Comparison of ENCODE assay signal across 9 cellular contexts in the genomic region with DNA sequence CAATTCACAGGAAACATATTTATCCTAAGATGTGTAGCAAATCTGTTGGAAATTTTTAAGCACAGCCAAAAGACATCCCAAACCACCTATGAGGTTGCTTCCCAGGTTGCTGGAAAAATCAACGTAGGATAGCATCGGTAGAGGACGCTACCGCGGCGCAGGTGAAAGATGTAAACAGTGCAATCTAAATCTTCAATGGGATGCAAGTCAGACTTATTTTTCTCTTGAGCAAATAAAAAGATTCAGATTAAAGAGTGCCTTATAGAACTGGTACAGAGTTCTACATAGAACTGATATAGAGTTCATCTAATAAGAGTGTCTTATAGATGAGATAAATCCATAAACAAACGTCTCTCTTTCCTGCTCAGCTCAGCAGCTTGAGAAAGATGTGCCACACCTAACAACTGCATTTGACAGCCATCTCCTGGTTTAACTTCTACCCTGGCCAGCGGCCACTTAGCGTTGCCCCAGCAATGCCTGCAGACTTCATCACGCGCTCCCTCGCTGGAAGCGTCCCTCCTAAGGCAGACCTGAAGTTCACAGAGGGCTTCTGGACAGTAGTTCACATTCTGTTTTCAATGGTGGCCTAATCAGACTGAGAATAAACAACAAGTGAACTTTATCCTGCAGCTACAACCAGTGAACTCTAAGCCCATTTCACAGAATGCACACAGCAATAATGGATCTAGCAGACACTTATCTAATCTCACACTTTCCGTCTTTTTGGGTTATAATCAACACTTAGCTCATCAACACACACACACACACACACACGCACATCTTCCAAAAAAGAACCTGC.
DNase-seq lines count a peak whose midpoint lies in the region; ATAC-seq, FAIRE-seq and TF ChIP-seq lines count a peak whose summit lies in the region.
"Had no signal": no experiment of that assay in that cellular context is flagged by ENCODE, and none has a peak within 500 bp of the region (broad histone marks: within the 10 kb centered on the region; RNA-seq: fewer than 3 reads in every experiment).

No MANE protein-coding gene starts in this region.

- H3K79me2 ChIP-seq in PC-3 (ENCODE audit: low read length) (no peaks in the 10 kb centered on the region), endothelial cell of umbilical vein (ENCODE audit: control insufficient read depth, insufficient read depth, low read length) (no peaks in the 10 kb centered on the region)

- H3K36me3 ChIP-seq in BLaER1 (no peaks in the 10 kb centered on the region), PC-3 (ENCODE audit: low read depth, low read length) (no peaks in the 10 kb centered on the region), endothelial cell of umbilical vein (ENCODE audit: control insufficient read depth in 2 of 2, extremely low read depth in 1 of 2, insufficient read depth in 2 of 2, low read length in 2 of 2) (no peaks in the 10 kb centered on the region), neuron (ENCODE audit: insufficient read depth, low read length) (no peaks in the 10 kb centered on the region), ovary (no peaks in the 10 kb centered on the region)

- TF ChIP-seq CTCF in PC-3 (conservative IDR thresholded peaks at IDR 0.05; ENCODE audit: low read depth, low read length) (peak; percentile 59), endothelial cell of umbilical vein (IDR thresholded peaks at IDR 0.05; ENCODE audit: extremely low read depth in 1 of 2, insufficient read depth in 1 of 2, low read depth in 1 of 2, low read length in 2 of 2) (no peak), ovary (IDR thresholded peaks at IDR 0.05) (no peak)

- TF ChIP-seq EP300 in ovary (IDR thresholded peaks at IDR 0.05): no peak

- POLR2A ChIA-PET in PC-3 (lab: Charles Lee; ENCODE audit: unreplicated experiment): interaction anchor here (0.6 kb wide), 1 partner anchor 15 kb away, joined by 4 read pairs; no protein-coding TSS in a partner anchor
- POLR2A ChIA-PET in endothelial cell of umbilical vein (lab: Charles Lee): no interaction called here

- H3K27me3 ChIP-seq in BLaER1 (no peaks in the 10 kb centered on the region), PC-3 (ENCODE audit: low read length) (no peaks in the 10 kb centered on the region), endothelial cell of umbilical vein (ENCODE audit: control insufficient read depth in 2 of 2, insufficient read depth in 2 of 2, low read length in 2 of 2) (no peaks in the 10 kb centered on the region), neuron (ENCODE audit: insufficient read depth, low read length) (no peaks in the 10 kb centered on the region), ovary (no peaks in the 10 kb centered on the region)

- H2AFZ ChIP-seq in PC-3 (ENCODE audit: low read length) (no peak overlapping the region), endothelial cell of umbilical vein (ENCODE audit: low read depth, low read length) (peak overlapping the region; percentile 10), neuron (ENCODE audit: low read depth, low read length) (peak overlapping the region; percentile 9)

- CTCF ChIA-PET in PC-3 (lab: Charles Lee): no interaction called here
- CTCF ChIA-PET in endothelial cell of umbilical vein (lab: Charles Lee): no interaction called here

- ATAC-seq in PC-3 (peak; percentile 2), GM18505 (IDR thresholded peaks at IDR 0.05; ENCODE audit: unreplicated experiment) (no peak)

- FAIRE-seq in endothelial cell of umbilical vein (lab: Jason Lieb, UNC) (no peak), GM12892 (lab: Jason Lieb, UNC) (no peak)

- in situ Hi-C loops in KBM-7 (cut with MboI; ENCODE audit: low pct_unique_long_range_greater_than_20kb, low sequenced_read_pairs): loop anchor here (25.0 kb wide), 2 partner anchors 227 to 352 kb away; partner anchors contain the start of gene IRF2BP2

- BruUV-seq in PC-3 (replicated peaks; lab: Mats Ljungman, UMichigan): no TSS peak
- no TSS peak for BruUV-seq in endothelial cell of umbilical vein (replicated peaks; lab: Mats Ljungman, UMichigan)

- WGBS in ovary, 3 donors: 83 to 88% (median 86%) methylated on average over 15 of the region's 15 CpGs

- H3K9me2 ChIP-seq in PC-3 (replicated peaks; ENCODE audit: low read length): no peaks in the 10 kb centered on the region

- DNase-seq in PC-3 (no peak), endothelial cell of umbilical vein (ENCODE audit: low read depth, low spot score) (peak; percentile 33), KBM-7 (no peak), GM12892 (ENCODE audit: insufficient read length) (no peak), ovary (no peak)
- DNase-seq: NCI-H2171 had no signal

- TF ChIP-seq POLR2A in endothelial cell of umbilical vein (IDR thresholded peaks at IDR 0.05; ENCODE audit: low read depth, low read length): no peak
- TF ChIP-seq POLR2A in GM18505 (IDR thresholded peaks at IDR 0.05; ENCODE audit: borderline replicate concordance, extremely low read depth, insufficient read depth, insufficient read length): no peak
- TF ChIP-seq POLR2A in GM12892 (IDR thresholded peaks at IDR 0.05; ENCODE audit: low read depth, low read length): no peak
- no peak for TF ChIP-seq POLR2A in ovary (IDR thresholded peaks at IDR 0.05)

- H3K9ac ChIP-seq in BLaER1 (peak overlapping the region; percentile 79), PC-3 (ENCODE audit: low read length) (peak overlapping the region; percentile 95), endothelial cell of umbilical vein (replicated peaks; ENCODE audit: extremely low read depth, insufficient read depth, low read length) (no peak overlapping the region)

- dilution Hi-C loops in endothelial cell of umbilical vein (cut with MboI; ENCODE audit: extremely low pct_ligation_motif_present, low sequenced_read_pairs): no loop called here

- H4K20me1 ChIP-seq in BLaER1 (no peaks in the 10 kb centered on the region), PC-3 (ENCODE audit: low read length) (no peaks in the 10 kb centered on the region), endothelial cell of umbilical vein (replicated peaks; ENCODE audit: control insufficient read depth, extremely low read depth, insufficient read depth, low read length) (no peaks in the 10 kb centered on the region)

- H3K27ac ChIP-seq in BLaER1: peak overlapping the region; percentile 96
- peak overlapping the region; percentile 100 for H3K27ac ChIP-seq in PC-3 (ENCODE audit: low read length)
- H3K27ac ChIP-seq in endothelial cell of umbilical vein (ENCODE audit: insufficient read depth, low read depth, low read length): no peak overlapping the region
- peak overlapping the region in 1 of 2 donors; percentile 60 for H3K27ac ChIP-seq in ovary

- intact Hi-C loops in PC-3 (cut with micrococcal nuclease): loop anchor here (2.0 to 5.0 kb wide), 4 partner anchors 37 to 353 kb away; partner anchors contain the start of gene IRF2BP2
- intact Hi-C loops in endothelial cell of umbilical vein (cut with micrococcal nuclease): no loop called here
- intact Hi-C loops in ovary (cut with DNase I): loop anchor here in 1 of 4 donors (10.0 kb wide), 1 partner anchor 359 kb away; no protein-coding TSS in a partner anchor

- peaks cover 9% of the 10 kb centered on the region for H3F3A ChIP-seq in PC-3 (ENCODE audit: low read length, unreplicated experiment)

- H3K4me3 ChIP-seq in BLaER1: peak overlapping the region; percentile 48; the same call in 1 of the 2 replicates
- peak overlapping the region; percentile 41; the same call in 1 of the 2 replicates for H3K4me3 ChIP-seq in PC-3 (ENCODE audit: low read length)
- no peak overlapping the region for H3K4me3 ChIP-seq in endothelial cell of umbilical vein (replicated peaks in 1 of 3; ENCODE audit: insufficient read depth in 1 of 3, low read depth in 1 of 3, low read length in 3 of 3)
- no peak overlapping the region for H3K4me3 ChIP-seq in neuron (ENCODE audit: low read length)
- H3K4me3 ChIP-seq in ovary: no peak overlapping the region

- H3K9me1 ChIP-seq in endothelial cell of umbilical vein (replicated peaks; ENCODE audit: control insufficient read depth, extremely low read depth, insufficient read depth, low read length): no peaks in the 10 kb centered on the region

- H3K4me2 ChIP-seq in BLaER1 (peak overlapping the region; percentile 76), PC-3 (ENCODE audit: low read length) (peak overlapping the region; percentile 80), endothelial cell of umbilical vein (ENCODE audit: insufficient read depth, low read length) (no peak overlapping the region)

- H3K4me1 ChIP-seq in BLaER1 (peaks cover 84% of the 10 kb centered on the region), PC-3 (ENCODE audit: insufficient read depth, low read length) (peaks cover 65% of the 10 kb centered on the region), endothelial cell of umbilical vein (ENCODE audit: control insufficient read depth, extremely low read depth, insufficient read depth, low read length) (peaks cover 32% of the 10 kb centered on the region), neuron (ENCODE audit: insufficient read depth, low read length) (peaks cover 13% of the 10 kb centered on the region), ovary (ENCODE audit: insufficient read depth) (peaks cover 12% of the 10 kb centered on the region)

- H3K9me3 ChIP-seq in BLaER1 (no peaks in the 10 kb centered on the region), PC-3 (ENCODE audit: low read length) (no peaks in the 10 kb centered on the region), endothelial cell of umbilical vein (replicated peaks; ENCODE audit: control insufficient read depth, insufficient read depth, low read length) (no peaks in the 10 kb centered on the region), neuron (ENCODE audit: low read length) (no peaks in the 10 kb centered on the region), ovary (no peaks in the 10 kb centered on the region)

TF ChIP-seq in endothelial cell of umbilical vein, 7 proteins besides CTCF, POLR2A, EP300 and RAD21:
- no peak for TF ChIP-seq JUN (IDR thresholded peaks at IDR 0.05; ENCODE audit: borderline replicate concordance, insufficient read depth, insufficient read length, low read depth)
- no peak for TF ChIP-seq MYC (IDR thresholded peaks at IDR 0.05; ENCODE audit: low read depth, low read length)
- no peak for TF ChIP-seq MAX (IDR thresholded peaks at IDR 0.05; ENCODE audit: insufficient read depth, insufficient read length)
- TF ChIP-seq FOS (IDR thresholded peaks at IDR 0.05; ENCODE audit: borderline replicate concordance, insufficient read depth, low read length): no peak
- TF ChIP-seq POLR2AphosphoS5 (IDR thresholded peaks at IDR 0.05; ENCODE audit: insufficient read depth, low read depth, low read length): no peak
- no peak for TF ChIP-seq EZH2 (IDR thresholded peaks at IDR 0.05; ENCODE audit: borderline replicate concordance, low read depth, low read length, severe bottlenecking)
- no peak for TF ChIP-seq GATA2 (IDR thresholded peaks at IDR 0.05; ENCODE audit: insufficient read depth, insufficient read length, low read depth, low read length)

Comparison
In these comparisons a context has a peak if more than half of its experiments do, and no peak if none do; other contexts are left out.
1. H3K4me3 ChIP-seq: peak in BLaER1 (single experiment) and PC-3 (single experiment); none in endothelial cell of umbilical vein (0 of 3), neuron (single experiment) and ovary (single experiment).